ENCODE assay signal across 8 cellular contexts in the genomic region with DNA sequence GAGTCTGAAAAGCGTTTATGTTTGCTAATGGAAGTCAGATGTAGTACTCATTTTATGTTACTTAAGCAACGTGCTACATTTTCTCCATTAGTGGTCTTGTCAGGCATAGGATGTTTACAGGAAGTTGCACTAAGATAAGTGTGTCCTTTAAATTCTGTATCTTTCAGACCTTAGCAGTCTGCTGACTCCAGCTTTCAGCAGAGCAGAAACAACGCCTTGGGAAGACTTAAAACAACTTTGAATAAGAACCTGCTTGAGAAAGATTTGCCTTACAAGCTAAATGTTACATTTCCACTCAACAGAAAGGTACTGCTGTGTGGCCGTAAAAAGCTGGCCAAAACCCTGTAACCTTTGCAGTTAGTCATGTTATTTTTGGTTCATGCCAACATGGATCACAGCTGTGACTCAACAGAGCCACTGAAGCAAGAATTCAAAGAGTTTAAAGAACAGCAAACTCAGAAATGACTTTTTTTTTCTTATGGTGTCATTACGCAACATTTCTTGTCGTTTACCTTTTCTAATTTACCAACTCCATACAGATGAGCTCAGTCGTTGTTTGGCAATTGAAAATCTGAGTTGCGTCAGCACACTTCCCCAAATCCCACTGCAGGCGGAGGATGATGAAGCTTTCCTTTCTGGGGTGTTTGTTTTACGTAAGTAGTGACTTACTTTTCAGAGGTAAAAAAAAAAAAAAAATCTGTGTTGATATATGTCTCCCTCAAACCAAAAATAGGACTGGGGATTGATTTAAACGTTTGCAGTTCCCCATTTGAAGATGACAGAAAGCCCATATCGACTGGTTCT. TPM values are rescaled to one million over a fixed set of nuclear protein-coding genes. Genes with fewer than 3 reads are reported as not detected.
DNase-seq lines count a peak whose midpoint lies in the region; ATAC-seq and TF ChIP-seq lines count a peak whose summit lies in the region.

No MANE protein-coding gene starts in this region.

- CTCF ChIA-PET in HEK293 (lab: Yijun Ruan, JAX) = interaction anchor here (0.6 to 1.3 kb wide), 6 partner anchors 11 to 975 kb away, joined by 3 to 13 read pairs (median 3); no protein-coding TSS in a partner anchor

- no peaks in the 10 kb centered on the region for H3K27me3 ChIP-seq in skeletal muscle satellite cell (ENCODE audit: control insufficient read depth, insufficient read depth, low read length)
- peaks cover 0 to 9% (median 0%) of the 10 kb centered on the region in 45 donors for H3K27me3 ChIP-seq in dorsolateral prefrontal cortex

- H3K27ac ChIP-seq in HEK293 (ENCODE audit: extremely low read depth, low read depth, low read length) (no peak overlapping the region; the same call in 1 of the 2 replicates), dorsolateral prefrontal cortex (peak overlapping the region in 1 of 59 donors; percentile 57)

- H3K9me3 ChIP-seq in HEK293 (ENCODE audit: control insufficient read depth, insufficient read depth, low read depth, low read length) (no peaks in the 10 kb centered on the region), skeletal muscle satellite cell (replicated peaks; ENCODE audit: low read length) (no peaks in the 10 kb centered on the region)

- no peak for ATAC-seq in GM21737 (IDR thresholded peaks at IDR 0.05; ENCODE audit: unreplicated experiment)
- ATAC-seq in GM18868 (IDR thresholded peaks at IDR 0.05; ENCODE audit: unreplicated experiment) = no peak

- H3K4me3 ChIP-seq in HEK293 (ENCODE audit: low read depth, low read length) (no peak overlapping the region), fibroblast of the aortic adventitia (ENCODE audit: low read depth, low read length) (peak overlapping the region; percentile 23), skeletal muscle satellite cell (ENCODE audit: low read length) (peak overlapping the region; percentile 24), dorsolateral prefrontal cortex (no peak overlapping the region)

- peak overlapping the region; percentile 71 for H3K9ac ChIP-seq in skeletal muscle satellite cell (ENCODE audit: low read depth, low read length)

- no peaks in the 10 kb centered on the region for H3K36me3 ChIP-seq in HEK293 (ENCODE audit: control insufficient read depth in 2 of 2, insufficient read depth in 1 of 2, low read length in 2 of 2)
- H3K36me3 ChIP-seq in skeletal muscle satellite cell (ENCODE audit: insufficient read depth, low read length) = no peaks in the 10 kb centered on the region

- intact Hi-C loops in dorsolateral prefrontal cortex (cut with DNase I) = no loop called here

- peak; percentile 92 for DNase-seq in SIG-M5 treated with dmso at 0.1 percent for 504 hours (lab: John Stamatoyannopoulos, UW; ENCODE audit: unreplicated experiment)
- DNase-seq in fibroblast of the aortic adventitia (ENCODE audit: low read depth) = peak; percentile 97
- DNase-seq in NCI-H2227 (lab: John Stamatoyannopoulos, UW; ENCODE audit: unreplicated experiment) = no peak
- DNase-seq in dorsolateral prefrontal cortex = no peak

- TF ChIP-seq CTCF in HEK293 (tag by site-specific recombination; IDR thresholded peaks at IDR 0.05) (no peak), fibroblast of the aortic adventitia (IDR thresholded peaks at IDR 0.05; ENCODE audit: insufficient read depth, low read length) (no peak), dorsolateral prefrontal cortex (IDR thresholded peaks at IDR 0.05 in 54 of 56, conservative IDR thresholded peaks at IDR 0.05 in 2 of 56; ENCODE audit: low read depth in 1 of 56, partially characterized antibody in 56 of 56) (no peak)

- H3K4me1 ChIP-seq in HEK293 (ENCODE audit: control insufficient read depth, insufficient read depth, low read length) (no peaks in the 10 kb centered on the region), skeletal muscle satellite cell (ENCODE audit: control insufficient read depth, insufficient read depth, low read length) (peaks cover 20% of the 10 kb centered on the region)

- POLR2A ChIA-PET in HEK293 (lab: Yijun Ruan, JAX) = interaction anchor here (0.7 kb wide), 1 partner anchor 170 kb away, joined by 3 read pairs; no protein-coding TSS in a partner anchor

- peak overlapping the region; percentile 70 for H3K4me2 ChIP-seq in skeletal muscle satellite cell (ENCODE audit: low read length)

TF ChIP-seq in HEK293, 187 proteins besides CTCF, POLR2A, EP300 and RAD21:
- TF ChIP-seq ZNF843 (tag by site-specific recombination; IDR thresholded peaks at IDR 0.05) (no peak), TRIM28 (IDR thresholded peaks at IDR 0.05; ENCODE audit: borderline replicate concordance, low read length) (peak; percentile 73; the same call in 1 of the 2 replicates), SETDB1 (IDR thresholded peaks at IDR 0.05; ENCODE audit: insufficient read length, low read length) (peak; percentile 36)
- TF ChIP-seq, protein P1, sequence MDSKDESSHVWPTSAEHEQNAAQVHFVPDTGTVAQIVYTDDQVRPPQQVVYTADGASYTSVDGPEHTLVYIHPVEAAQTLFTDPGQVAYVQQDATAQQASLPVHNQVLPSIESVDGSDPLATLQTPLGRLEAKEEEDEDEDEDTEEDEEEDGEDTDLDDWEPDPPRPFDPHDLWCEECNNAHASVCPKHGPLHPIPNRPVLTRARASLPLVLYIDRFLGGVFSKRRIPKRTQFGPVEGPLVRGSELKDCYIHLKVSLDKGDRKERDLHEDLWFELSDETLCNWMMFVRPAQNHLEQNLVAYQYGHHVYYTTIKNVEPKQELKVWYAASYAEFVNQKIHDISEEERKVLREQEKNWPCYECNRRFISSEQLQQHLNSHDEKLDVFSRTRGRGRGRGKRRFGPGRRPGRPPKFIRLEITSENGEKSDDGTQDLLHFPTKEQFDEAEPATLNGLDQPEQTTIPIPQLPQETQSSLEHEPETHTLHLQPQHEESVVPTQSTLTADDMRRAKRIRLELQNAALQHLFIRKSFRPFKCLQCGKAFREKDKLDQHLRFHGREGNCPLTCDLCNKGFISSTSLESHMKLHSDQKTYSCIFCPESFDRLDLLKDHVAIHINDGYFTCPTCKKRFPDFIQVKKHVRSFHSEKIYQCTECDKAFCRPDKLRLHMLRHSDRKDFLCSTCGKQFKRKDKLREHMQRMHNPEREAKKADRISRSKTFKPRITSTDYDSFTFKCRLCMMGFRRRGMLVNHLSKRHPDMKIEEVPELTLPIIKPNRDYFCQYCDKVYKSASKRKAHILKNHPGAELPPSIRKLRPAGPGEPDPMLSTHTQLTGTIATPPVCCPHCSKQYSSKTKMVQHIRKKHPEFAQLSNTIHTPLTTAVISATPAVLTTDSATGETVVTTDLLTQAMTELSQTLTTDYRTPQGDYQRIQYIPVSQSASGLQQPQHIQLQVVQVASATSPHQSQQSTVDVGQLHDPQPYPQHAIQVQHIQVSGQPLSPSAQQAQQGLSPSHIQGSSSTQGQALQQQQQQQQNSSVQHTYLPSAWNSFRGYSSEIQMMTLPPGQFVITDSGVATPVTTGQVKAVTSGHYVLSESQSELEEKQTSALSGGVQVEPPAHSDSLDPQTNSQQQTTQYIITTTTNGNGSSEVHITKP (tag by site-specific recombination; IDR thresholded peaks at IDR 0.05) = 0 out of 2 replicates have a peak, but pooled peaks have one; percentile 16
- TF ChIP-seq, protein P2, sequence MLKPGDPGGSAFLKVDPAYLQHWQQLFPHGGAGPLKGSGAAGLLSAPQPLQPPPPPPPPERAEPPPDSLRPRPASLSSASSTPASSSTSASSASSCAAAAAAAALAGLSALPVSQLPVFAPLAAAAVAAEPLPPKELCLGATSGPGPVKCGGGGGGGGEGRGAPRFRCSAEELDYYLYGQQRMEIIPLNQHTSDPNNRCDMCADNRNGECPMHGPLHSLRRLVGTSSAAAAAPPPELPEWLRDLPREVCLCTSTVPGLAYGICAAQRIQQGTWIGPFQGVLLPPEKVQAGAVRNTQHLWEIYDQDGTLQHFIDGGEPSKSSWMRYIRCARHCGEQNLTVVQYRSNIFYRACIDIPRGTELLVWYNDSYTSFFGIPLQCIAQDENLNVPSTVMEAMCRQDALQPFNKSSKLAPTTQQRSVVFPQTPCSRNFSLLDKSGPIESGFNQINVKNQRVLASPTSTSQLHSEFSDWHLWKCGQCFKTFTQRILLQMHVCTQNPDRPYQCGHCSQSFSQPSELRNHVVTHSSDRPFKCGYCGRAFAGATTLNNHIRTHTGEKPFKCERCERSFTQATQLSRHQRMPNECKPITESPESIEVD (tag by site-specific recombination; IDR thresholded peaks at IDR 0.05) = peak; percentile 48

RNA-seq across cellular contexts. Expression of a gene that starts 27.9 kb away (rescaled TPM):
- total RNA-seq in fibroblast of the aortic adventitia (ENCODE audit: low replicate concordance) (1.3 and 10.5 TPM in 2 replicates), dorsolateral prefrontal cortex (10 to 100 TPM in 6 of 120 experiments, 1 to 10 TPM in 113, under 1 TPM in 1; 0.64 to 18.3 (median 4.1) TPM)
- 5.3 and 8.7 TPM in 2 replicates for total RNA-seq in skeletal muscle satellite cell (2012; rRNA removed)

Comparison
In these comparisons a context has a peak if more than half of its experiments do, and no peak if none do; other contexts are left out.
1. H3K4me3 ChIP-seq: peak in fibroblast of the aortic adventitia (single experiment) and skeletal muscle satellite cell (single experiment); none in HEK293 (single experiment) and dorsolateral prefrontal cortex (0 of 59).
2. DNase-seq: peak in SIG-M5 treated with dmso at 0.1 percent for 504 hours (single experiment) and fibroblast of the aortic adventitia (single experiment); none in NCI-H2227 (single experiment) and dorsolateral prefrontal cortex (0 of 10).